ENCODE assay signal across 8 cellular contexts in the genomic region with DNA sequence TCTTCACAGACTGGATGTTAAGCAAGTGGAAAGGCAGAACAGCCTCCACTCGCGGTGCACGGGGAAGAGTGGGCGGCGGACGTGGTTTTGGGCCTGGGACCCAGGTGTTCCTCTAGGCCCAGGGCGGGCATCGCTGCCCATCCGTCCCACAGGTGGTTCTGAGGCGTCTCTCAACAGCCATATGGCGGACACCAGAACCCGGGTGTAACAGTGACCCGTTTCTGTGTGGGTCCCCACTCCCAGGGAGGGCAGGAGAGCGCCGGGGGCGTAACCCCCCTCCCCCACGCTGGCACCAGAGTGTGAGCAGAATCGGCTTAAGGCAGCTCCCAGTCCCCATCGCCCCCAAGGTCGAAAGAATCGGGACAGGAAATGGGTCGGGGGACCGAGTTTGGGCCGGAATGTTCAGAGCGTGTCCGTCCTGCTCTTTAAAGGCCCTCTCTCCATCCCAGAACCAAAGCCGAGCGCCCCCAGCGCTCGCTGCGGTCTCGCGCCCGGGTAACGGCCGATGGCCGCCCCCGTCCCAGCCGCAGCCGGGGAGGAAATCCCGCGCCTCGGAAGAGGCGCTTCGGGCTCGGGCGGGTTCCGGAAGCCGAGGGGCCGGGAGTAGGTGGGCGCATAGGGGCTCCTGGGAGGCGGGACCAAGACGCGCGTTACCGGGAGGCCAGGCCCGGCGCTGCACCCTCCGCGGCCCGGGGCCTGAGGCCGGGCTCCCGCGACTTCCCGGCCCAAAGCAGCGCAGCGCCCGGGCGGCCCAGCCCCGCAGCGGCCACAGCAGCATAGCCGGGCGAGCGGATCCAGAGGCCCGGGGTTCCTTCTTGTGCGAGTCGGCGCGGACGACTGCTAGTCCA.
A peak's percentile ranks its signal among the peaks of the same experiment; 100 is the strongest.
DNase-seq lines count a peak whose midpoint lies in the region; ATAC-seq and TF ChIP-seq lines count a peak whose summit lies in the region.

A gene (minus strand): TSS at position 839 of the 848 bp plus-strand sequence. CDS start 61 bp downstream, at position 778.

- H3K4me1 Mint-ChIP-seq in nephron = peaks cover 51% of the 10 kb centered on the region

- CTCF ChIA-PET in RWPE1 (lab: Yijun Ruan, JAX) = interaction anchor here (1.0 kb wide), 1 partner anchor 310 kb away, joined by 3 read pairs; no protein-coding TSS in a partner anchor

- H3K36me3 Mint-ChIP-seq in nephron (ENCODE audit: low read depth) = peaks cover 37% of the 10 kb centered on the region

- peak within 1 kb of the TSS; percentile 91 for H3K27ac ChIP-seq in RWPE1

- H3K4me3 Mint-ChIP-seq in nephron = peak within 1 kb of the TSS; percentile 86 to 92 (median 91)

- H3K27me3 Mint-ChIP-seq in nephron (ENCODE audit: low read depth) = no peaks in the 10 kb centered on the region

- peak within 1 kb of the TSS; percentile 70 to 83 for H3K4me3 ChIP-seq in foreskin fibroblast (ENCODE audit: low read depth in 1 of 2, low read length in 2 of 2)

- peak; percentile 40 for TF ChIP-seq CTCF in RWPE1 (conservative IDR thresholded peaks at IDR 0.05; ENCODE audit: low read depth)
- peak; percentile 7 for TF ChIP-seq CTCF in foreskin fibroblast (IDR thresholded peaks at IDR 0.05; ENCODE audit: low read depth, low read length)
- TF ChIP-seq CTCF in nephron (IDR thresholded peaks at IDR 0.05; ENCODE audit: unreplicated experiment in 3 of 3) = peak; percentile 15 to 24 (median 19)

- ATAC-seq in HG02678 (IDR thresholded peaks at IDR 0.05; ENCODE audit: unreplicated experiment) (peak; percentile 34), GM21367 (IDR thresholded peaks at IDR 0.05; ENCODE audit: unreplicated experiment) (no peak)

- DNase-seq in COLO829 (ENCODE audit: low spot score) = peak; percentile 26
- peak; percentile 65 for DNase-seq in RWPE1 (ENCODE audit: low spot score)
- DNase-seq in activated naive CD4-positive, alpha-beta T cell treated with Interleukin-2 at 50 U/mL for 16 hours = peak; percentile 70
- peak; percentile 73 to 90 for DNase-seq in foreskin fibroblast
- DNase-seq in stromal cell of bone marrow (ENCODE audit: low read depth) = peak; percentile 52

- H3K9me3 Mint-ChIP-seq in nephron = no peaks in the 10 kb centered on the region

- H3K27ac Mint-ChIP-seq in nephron = peak within 1 kb of the TSS; percentile 98 to 99 (median 98)

- POLR2A ChIA-PET in RWPE1 (lab: Yijun Ruan, JAX; ENCODE audit: low non-redundant PET) = no interaction called here

Comparison
In these comparisons a context has a peak if more than half of its experiments do, and no peak if none do; other contexts are left out.
1. DNase-seq: peak in every context shown above with its lines; median percentile 82 in foreskin fibroblast; 70 in activated naive CD4-positive, alpha-beta T cell treated with Interleukin-2 at 50 U/mL for 16 hours; 65 in RWPE1; 52 in stromal cell of bone marrow; 26 in COLO829.